ENCODE assay signal across 1 cellular context in the genomic region with DNA sequence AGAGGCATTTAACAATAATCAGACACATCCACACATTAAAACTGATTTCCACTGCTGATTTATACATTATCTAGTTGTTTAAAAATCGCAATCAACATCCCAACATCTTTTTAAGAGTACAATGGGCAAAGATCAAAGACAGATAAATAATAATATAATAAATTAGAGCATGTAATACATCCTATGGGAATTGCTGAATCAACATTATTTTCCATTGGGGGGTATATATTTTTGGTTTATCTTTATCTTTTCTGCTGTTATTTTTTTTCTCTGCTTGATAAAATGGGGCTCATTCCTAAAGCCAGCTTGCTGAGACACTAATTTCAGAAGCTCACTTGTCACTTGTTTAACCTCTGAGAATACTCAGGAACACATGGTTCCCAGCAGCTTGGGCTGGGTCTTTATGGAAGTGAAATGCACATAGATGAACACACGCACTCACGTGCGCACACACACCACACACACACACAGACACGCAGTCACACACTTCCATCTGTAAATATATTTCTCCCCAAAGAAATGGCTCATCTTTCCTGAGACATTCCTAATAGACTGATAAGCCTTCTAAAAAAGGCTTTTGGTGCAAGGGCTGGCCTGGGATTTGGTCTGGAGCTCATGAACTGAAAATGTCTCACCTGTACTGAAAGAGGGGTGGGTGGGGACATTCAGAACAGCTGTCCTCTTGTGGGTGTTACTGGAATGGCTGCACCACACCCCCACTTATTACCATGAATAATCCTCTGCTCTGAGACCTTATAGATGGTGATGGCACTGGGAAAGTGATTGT.
TF ChIP-seq lines count a peak whose summit lies in the region.

No MANE protein-coding gene starts in this region.

TF ChIP-seq in HepG2, 621 proteins besides CTCF, POLR2A, EP300 and RAD21:
- TF ChIP-seq, protein P1, sequence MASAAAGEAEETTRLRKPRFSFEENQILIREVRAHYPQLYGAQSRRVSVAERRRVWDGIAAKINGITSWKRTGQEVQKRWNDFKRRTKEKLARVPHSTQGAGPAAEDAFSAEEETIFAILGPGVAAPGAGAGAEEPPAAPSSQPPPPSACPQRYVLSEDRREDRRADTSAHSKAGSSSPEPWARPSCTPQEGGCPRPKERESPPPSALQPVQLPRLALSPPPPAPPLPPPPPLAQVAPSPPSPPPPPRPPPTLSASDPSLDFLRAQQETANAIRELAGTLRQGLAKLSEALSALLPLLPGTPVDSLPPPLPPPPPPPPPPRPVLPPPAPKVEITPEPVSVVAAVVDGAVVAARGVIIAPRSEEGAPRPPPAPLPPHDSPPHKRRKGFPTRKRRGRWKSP (CRISPR knock-in tag; IDR thresholded peaks at IDR 0.05): no peak
- TF ChIP-seq RBM22 (optimal IDR thresholded peaks at IDR 0.05; ENCODE audit: low read length): peak; percentile 34
- no peak for TF ChIP-seq ZC3H13 (CRISPR knock-in tag; IDR thresholded peaks at IDR 0.05)
- no peak for TF ChIP-seq ZSCAN22 (CRISPR knock-in tag; IDR thresholded peaks at IDR 0.05)
- TF ChIP-seq GTF3A (CRISPR knock-in tag; conservative IDR thresholded peaks at IDR 0.05): no peak
- TF ChIP-seq PRMT3 (CRISPR knock-in tag; IDR thresholded peaks at IDR 0.05; ENCODE audit: borderline replicate concordance, low read depth): no peak
- TF ChIP-seq, protein P2, sequence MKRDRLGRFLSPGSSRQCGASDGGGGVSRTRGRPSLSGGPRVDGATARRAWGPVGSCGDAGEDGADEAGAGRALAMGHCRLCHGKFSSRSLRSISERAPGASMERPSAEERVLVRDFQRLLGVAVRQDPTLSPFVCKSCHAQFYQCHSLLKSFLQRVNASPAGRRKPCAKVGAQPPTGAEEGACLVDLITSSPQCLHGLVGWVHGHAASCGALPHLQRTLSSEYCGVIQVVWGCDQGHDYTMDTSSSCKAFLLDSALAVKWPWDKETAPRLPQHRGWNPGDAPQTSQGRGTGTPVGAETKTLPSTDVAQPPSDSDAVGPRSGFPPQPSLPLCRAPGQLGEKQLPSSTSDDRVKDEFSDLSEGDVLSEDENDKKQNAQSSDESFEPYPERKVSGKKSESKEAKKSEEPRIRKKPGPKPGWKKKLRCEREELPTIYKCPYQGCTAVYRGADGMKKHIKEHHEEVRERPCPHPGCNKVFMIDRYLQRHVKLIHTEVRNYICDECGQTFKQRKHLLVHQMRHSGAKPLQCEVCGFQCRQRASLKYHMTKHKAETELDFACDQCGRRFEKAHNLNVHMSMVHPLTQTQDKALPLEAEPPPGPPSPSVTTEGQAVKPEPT (CRISPR knock-in tag; IDR thresholded peaks at IDR 0.05; ENCODE audit: low read depth): no peak
- TF ChIP-seq CEBPB (IDR thresholded peaks at IDR 0.05; ENCODE audit: borderline replicate concordance, low read depth, low read length): no peak
- peak; percentile 87 for TF ChIP-seq MAFF (IDR thresholded peaks at IDR 0.05; ENCODE audit: low read depth, low read length)
- no peak for TF ChIP-seq ZNF780A (CRISPR knock-in tag; IDR thresholded peaks at IDR 0.05)
- TF ChIP-seq ZNF501 (CRISPR knock-in tag; IDR thresholded peaks at IDR 0.05): no peak
- TF ChIP-seq NBN (conservative IDR thresholded peaks at IDR 0.05): no peak
- no peak for TF ChIP-seq ZFP41 (CRISPR knock-in tag; IDR thresholded peaks at IDR 0.05; ENCODE audit: borderline replicate concordance)
- TF ChIP-seq MAFK (conservative IDR thresholded peaks at IDR 0.05 in 1 of 2, IDR thresholded peaks at IDR 0.05 in 1 of 2; ENCODE audit: low read length in 2 of 2): peak; percentile 88 to 96
- no peak for TF ChIP-seq RFXAP (CRISPR knock-in tag; IDR thresholded peaks at IDR 0.05; ENCODE audit: borderline replicate concordance)
- TF ChIP-seq ZNF737 (CRISPR knock-in tag; IDR thresholded peaks at IDR 0.05; ENCODE audit: borderline replicate concordance): no peak
- TF ChIP-seq, protein P3, sequence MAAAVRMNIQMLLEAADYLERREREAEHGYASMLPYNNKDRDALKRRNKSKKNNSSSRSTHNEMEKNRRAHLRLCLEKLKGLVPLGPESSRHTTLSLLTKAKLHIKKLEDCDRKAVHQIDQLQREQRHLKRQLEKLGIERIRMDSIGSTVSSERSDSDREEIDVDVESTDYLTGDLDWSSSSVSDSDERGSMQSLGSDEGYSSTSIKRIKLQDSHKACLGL (CRISPR knock-in tag; IDR thresholded peaks at IDR 0.05): no peak
- no peak for TF ChIP-seq RARA (CRISPR knock-in tag; IDR thresholded peaks at IDR 0.05)
- TF ChIP-seq ZNF577 (CRISPR knock-in tag; IDR thresholded peaks at IDR 0.05; ENCODE audit: borderline replicate concordance, low read depth): no peak
- TF ChIP-seq, protein P4, sequence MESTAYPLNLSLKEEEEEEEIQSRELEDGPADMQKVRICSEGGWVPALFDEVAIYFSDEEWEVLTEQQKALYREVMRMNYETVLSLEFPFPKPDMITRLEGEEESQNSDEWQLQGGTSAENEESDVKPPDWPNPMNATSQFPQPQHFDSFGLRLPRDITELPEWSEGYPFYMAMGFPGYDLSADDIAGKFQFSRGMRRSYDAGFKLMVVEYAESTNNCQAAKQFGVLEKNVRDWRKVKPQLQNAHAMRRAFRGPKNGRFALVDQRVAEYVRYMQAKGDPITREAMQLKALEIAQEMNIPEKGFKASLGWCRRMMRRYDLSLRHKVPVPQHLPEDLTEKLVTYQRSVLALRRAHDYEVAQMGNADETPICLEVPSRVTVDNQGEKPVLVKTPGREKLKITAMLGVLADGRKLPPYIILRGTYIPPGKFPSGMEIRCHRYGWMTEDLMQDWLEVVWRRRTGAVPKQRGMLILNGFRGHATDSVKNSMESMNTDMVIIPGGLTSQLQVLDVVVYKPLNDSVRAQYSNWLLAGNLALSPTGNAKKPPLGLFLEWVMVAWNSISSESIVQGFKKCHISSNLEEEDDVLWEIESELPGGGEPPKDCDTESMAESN (CRISPR knock-in tag; conservative IDR thresholded peaks at IDR 0.05): no peak
- no peak for TF ChIP-seq KAT2B (IDR thresholded peaks at IDR 0.05; ENCODE audit: borderline replicate concordance, low read depth, low read length)
- TF ChIP-seq NCOA2 (CRISPR knock-in tag; IDR thresholded peaks at IDR 0.05): no peak
